ENCODE assay signal across 16 cellular contexts in the genomic region with DNA sequence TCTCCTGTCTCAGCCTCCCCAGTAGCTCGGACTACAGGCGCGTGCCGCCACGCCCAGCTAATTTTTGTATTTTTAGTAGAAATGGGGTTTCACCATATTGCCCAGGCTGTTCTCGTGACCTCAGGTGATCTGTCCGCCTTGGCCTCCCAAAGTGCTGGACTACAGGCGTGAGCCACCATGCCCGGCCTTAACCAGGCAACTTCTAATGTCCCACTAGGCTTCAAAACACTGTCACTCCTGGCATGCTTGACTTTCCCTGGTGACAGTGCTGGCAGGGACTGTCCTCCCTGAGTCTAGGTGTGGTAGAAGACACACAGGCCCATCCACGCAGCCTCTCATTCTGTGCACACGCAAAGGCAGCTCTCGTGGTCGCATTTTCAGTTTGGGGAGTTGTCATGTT. TPM values are rescaled to one million over a fixed set of nuclear protein-coding genes. Genes with fewer than 3 reads are reported as not detected.
A peak's percentile ranks its signal among the peaks of the same experiment; 100 is the strongest.
DNase-seq lines count a peak whose midpoint lies in the region; FAIRE-seq and TF ChIP-seq lines count a peak whose summit lies in the region.
"Had no signal": no experiment of that assay in that cellular context is flagged by ENCODE, and none has a peak within 500 bp of the region (broad histone marks: within the 10 kb centered on the region; RNA-seq: fewer than 3 reads in every experiment).

No MANE protein-coding gene starts in this region.

- CTCF ChIA-PET in activated CD4-positive, alpha-beta T cell treated with anti-CD3 and anti-CD28 coated beads, Interleukin-2, amount 10 ng/mL, durations not matched to agents 7 days and 5 days (lab: Charles Lee): interaction anchor here (1.7 kb wide), 1 partner anchor 11 kb away, joined by 4 read pairs; no protein-coding TSS in a partner anchor

- H2BK5ac ChIP-seq in neuronal stem cell (ENCODE audit: low read length): no peak overlapping the region

- H2BK15ac ChIP-seq in neuronal stem cell (ENCODE audit: low read length): peak overlapping the region; percentile 39

- peak; percentile 21 for FAIRE-seq in GM12892 (lab: Jason Lieb, UNC)
- FAIRE-seq: A204.1, D721Med, HepG2 had no signal

- H3K9me3 Mint-ChIP-seq in IgD-negative memory B cell: no peaks in the 10 kb centered on the region
- H3K9me3 Mint-ChIP-seq in activated CD4-positive, alpha-beta T cell treated with anti-CD3 and anti-CD28 coated beads, Interleukin-2, amount 10 ng/mL, durations not matched to agents 7 days and 5 days: no peaks in the 10 kb centered on the region
- H3K9me3 Mint-ChIP-seq: CD4-positive, alpha-beta T cell; GM23338 had no signal

- no peak overlapping the region for H3K4me2 ChIP-seq in neuronal stem cell (ENCODE audit: insufficient read depth, low read length, poor library complexity, severe bottlenecking)
- H3K4me2 ChIP-seq: GM23338 had no signal

- H3K18ac ChIP-seq in neuronal stem cell (ENCODE audit: low read length): peak overlapping the region; percentile 11

- H3K14ac ChIP-seq in neuronal stem cell (ENCODE audit: low read length): no peak overlapping the region

- no peaks in the 10 kb centered on the region for H3K36me3 ChIP-seq in neuronal stem cell (replicated peaks in 1 of 2; ENCODE audit: control insufficient read depth in 2 of 2, insufficient read depth in 2 of 2, low read length in 2 of 2)

- H3K9me3 ChIP-seq in neuronal stem cell (replicated peaks in 1 of 2; ENCODE audit: control insufficient read depth in 2 of 2, insufficient read depth in 1 of 2, low read depth in 1 of 2, low read length in 2 of 2): no peaks in the 10 kb centered on the region
- H3K9me3 ChIP-seq: Caco-2 had no signal

- peaks cover 1% of the 10 kb centered on the region for H3K79me1 ChIP-seq in neuronal stem cell (ENCODE audit: low read depth, low read length)

- no peaks in the 10 kb centered on the region for H3K27me3 Mint-ChIP-seq in IgD-negative memory B cell
- peaks cover 8% of the 10 kb centered on the region for H3K27me3 Mint-ChIP-seq in activated CD4-positive, alpha-beta T cell treated with anti-CD3 and anti-CD28 coated beads, Interleukin-2, amount 10 ng/mL, durations not matched to agents 7 days and 5 days
- H3K27me3 Mint-ChIP-seq: CD4-positive, alpha-beta T cell had no signal

- POLR2A ChIA-PET in activated CD4-positive, alpha-beta T cell treated with anti-CD3 and anti-CD28 coated beads, Interleukin-2, amount 10 ng/mL, durations not matched to agents 7 days and 5 days (lab: Charles Lee): no interaction called here

- H2AK5ac ChIP-seq in neuronal stem cell (ENCODE audit: low read depth, low read length): peak overlapping the region; percentile 47

- H3K4me1 Mint-ChIP-seq in IgD-negative memory B cell: peaks cover 20 to 34% (median 30%) of the 10 kb centered on the region in 3 donors
- peaks cover 5% of the 10 kb centered on the region for H3K4me1 Mint-ChIP-seq in activated CD4-positive, alpha-beta T cell treated with anti-CD3 and anti-CD28 coated beads, Interleukin-2, amount 10 ng/mL, durations not matched to agents 7 days and 5 days

- H3K4me3 Mint-ChIP-seq in IgD-negative memory B cell: no peak overlapping the region
- no peak overlapping the region for H3K4me3 Mint-ChIP-seq in activated CD4-positive, alpha-beta T cell treated with anti-CD3 and anti-CD28 coated beads, Interleukin-2, amount 10 ng/mL, durations not matched to agents 7 days and 5 days
- H3K4me3 Mint-ChIP-seq: CD4-positive, alpha-beta T cell; GM23338 had no signal

- peaks cover 0 to 13% (median 0%) of the 10 kb centered on the region in 3 experiments for H3K27me3 ChIP-seq in neuronal stem cell (ENCODE audit: control insufficient read depth in 3 of 3, insufficient read depth in 3 of 3, low read depth in 1 of 3, low read length in 3 of 3)

- no peak overlapping the region for H3K9ac ChIP-seq in neuronal stem cell (ENCODE audit: low read depth, low read length, poor library complexity)

- no peaks in the 10 kb centered on the region for H3K36me3 Mint-ChIP-seq in IgD-negative memory B cell
- no peaks in the 10 kb centered on the region for H3K36me3 Mint-ChIP-seq in activated CD4-positive, alpha-beta T cell treated with anti-CD3 and anti-CD28 coated beads, Interleukin-2, amount 10 ng/mL, durations not matched to agents 7 days and 5 days (ENCODE audit: low read depth)

- DNase-seq in GM12892 (ENCODE audit: insufficient read length): no peak
- DNase-seq in neuronal stem cell (ENCODE audit: low spot score): no peak
- no peak for DNase-seq in NCI-H82 (lab: John Stamatoyannopoulos, UW)
- DNase-seq in activated CD4-positive, alpha-beta T cell treated with anti-CD3 and anti-CD28 coated beads, Interleukin-2, amount 10 ng/mL, durations not matched to agents 7 days and 5 days: no peak
- DNase-seq in activated CD4-positive, alpha-beta T cell treated with anti-CD3 and anti-CD28 coated beads for 1 hour: no peak
- DNase-seq: ACHN; Caco-2; CD4-positive, alpha-beta T cell; GDM1; H7 had no signal

- no peak overlapping the region for H3K4me3 ChIP-seq in neuronal stem cell (ENCODE audit: low read length in 2 of 2)
- H3K4me3 ChIP-seq: GM23338 had no signal

- no peak overlapping the region for H4K8ac ChIP-seq in neuronal stem cell (ENCODE audit: low read depth, low read length)

- H3K4me1 ChIP-seq in neuronal stem cell (ENCODE audit: control insufficient read depth in 2 of 2, insufficient read depth in 1 of 2, low read depth in 1 of 2, low read length in 2 of 2): no peaks in the 10 kb centered on the region

- TF ChIP-seq POLR2A in GM12892 (IDR thresholded peaks at IDR 0.05; ENCODE audit: low read depth, low read length): no peak

- H3K27ac ChIP-seq in neuronal stem cell (replicated peaks; ENCODE audit: low read length): no peak overlapping the region
- H3K27ac ChIP-seq: C4-2B had no signal

- no CpG with 5 or more reads among the region's 13 CpGs for WGBS in neuronal stem cell (ENCODE audit: extremely low coverage in 2 of 2, insufficient read length in 2 of 2, insufficient replicate concordance in 1 of 2), 2 donors

- no peak overlapping the region for H3K23ac ChIP-seq in neuronal stem cell (ENCODE audit: low read depth, low read length, poor library complexity)

- H3K4ac ChIP-seq in neuronal stem cell (ENCODE audit: low read length): no peak overlapping the region

- H2BK120ac ChIP-seq in neuronal stem cell (ENCODE audit: low read depth, low read length): no peak overlapping the region

- no peak overlapping the region for H2BK12ac ChIP-seq in neuronal stem cell (ENCODE audit: low read length)

- no peak overlapping the region for H4K91ac ChIP-seq in neuronal stem cell (ENCODE audit: low read depth, low read length, poor library complexity)

- H3K27ac Mint-ChIP-seq in IgD-negative memory B cell: peak overlapping the region in 2 of 3 donors; percentile 33 to 88
- H3K27ac Mint-ChIP-seq in activated CD4-positive, alpha-beta T cell treated with anti-CD3 and anti-CD28 coated beads, Interleukin-2, amount 10 ng/mL, durations not matched to agents 7 days and 5 days: no peak overlapping the region
- H3K27ac Mint-ChIP-seq: CD4-positive, alpha-beta T cell; GM23338 had no signal

- H2AFZ ChIP-seq in neuronal stem cell (ENCODE audit: low read length): no peak overlapping the region
- H2AFZ ChIP-seq: GM23338 had no signal

RNA-seq across cellular contexts. Expression of a gene that starts 11.6 kb away (rescaled TPM):
- polyA plus RNA-seq in GM12892 (2012; ENCODE audit: missing spikeins): 137 TPM
- 588 TPM for polyA plus RNA-seq in IgD-negative memory B cell
- 32.4 TPM for polyA plus RNA-seq in neuronal stem cell (2013, experiment 1 of 2)
- 32.9 TPM for polyA plus RNA-seq in neuronal stem cell (2013, experiment 2 of 2)
- 100 to 1,000 TPM; 201 to 210 TPM for total RNA-seq in activated CD4-positive, alpha-beta T cell treated with anti-CD3 and anti-CD28 coated beads, Interleukin-2, amount 10 ng/mL, durations not matched to agents 7 days and 5 days
